Comparison of ENCODE assay signal across 13 cellular contexts in the genomic region with DNA sequence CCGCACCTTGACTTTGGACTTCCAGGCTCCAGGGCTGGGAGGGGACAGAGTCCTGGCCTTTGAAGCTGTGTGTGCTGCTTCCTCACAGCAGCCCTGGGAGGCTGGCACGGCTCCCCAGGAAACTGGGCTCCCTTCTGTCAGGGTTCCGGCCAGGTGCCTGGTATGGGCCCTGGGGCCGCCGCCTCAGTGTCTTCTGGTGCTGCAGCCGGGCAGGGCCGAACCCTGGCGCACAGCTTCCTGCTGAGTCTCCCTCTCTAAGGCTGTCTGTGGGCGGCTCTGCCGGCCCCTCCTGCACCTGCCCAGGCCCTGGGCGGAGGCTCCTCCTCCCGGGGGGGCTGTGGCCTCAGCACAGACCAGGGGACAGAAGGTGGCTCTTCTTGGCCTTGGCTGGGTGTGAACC. TPM values are rescaled to one million over a fixed set of nuclear protein-coding genes. Genes with fewer than 3 reads are reported as not detected.
A peak's percentile ranks its signal among the peaks of the same experiment; 100 is the strongest.
DNase-seq lines count a peak whose midpoint lies in the region; ATAC-seq, FAIRE-seq and TF ChIP-seq lines count a peak whose summit lies in the region.
"Had no signal": no experiment of that assay in that cellular context is flagged by ENCODE, and none has a peak within 500 bp of the region (broad histone marks: within the 10 kb centered on the region; RNA-seq: fewer than 3 reads in every experiment).

No MANE protein-coding gene starts in this region.

- DNase-seq in NCI-H1417 (lab: John Stamatoyannopoulos, UW) (peak in 2 of 3 experiments; percentile 75 to 78), NCI-H1417 treated with DMSO at 0.1 percent for 48 hours (lab: John Stamatoyannopoulos, UW) (no peak), NCI-H146 (lab: John Stamatoyannopoulos, UW) (peak; percentile 65), GM12892 (ENCODE audit: insufficient read length) (no peak), sciatic nerve (ENCODE audit: low spot score) (no peak)
- DNase-seq in effector memory CD8-positive, alpha-beta T cell: no peak
- DNase-seq: brain microvascular endothelial cell; NCI-H1092 treated with DMSO at 0.1 percent for 48 hours; PC-3; stimulated activated naive CD4-positive, alpha-beta T cell had no signal

- no peaks in the 10 kb centered on the region for H3K27me3 Mint-ChIP-seq in effector memory CD8-positive, alpha-beta T cell

- H3K4me3 Mint-ChIP-seq in effector memory CD8-positive, alpha-beta T cell: no peak overlapping the region

- FAIRE-seq in GM12892 (lab: Jason Lieb, UNC): no peak

- no peak for ATAC-seq in effector memory CD8-positive, alpha-beta T cell (replicated peaks)
- ATAC-seq in GM19452 (IDR thresholded peaks at IDR 0.05; ENCODE audit: unreplicated experiment) (no peak), sciatic nerve (no peak)
- ATAC-seq: PC-3 had no signal

- no peak for TF ChIP-seq POLR2A in GM12892 (IDR thresholded peaks at IDR 0.05; ENCODE audit: low read depth, low read length)

- peaks cover 33% of the 10 kb centered on the region for H3K36me3 Mint-ChIP-seq in effector memory CD8-positive, alpha-beta T cell (ENCODE audit: insufficient read depth)

- peaks cover 13 to 15% of the 10 kb centered on the region in 2 donors for H3K4me1 Mint-ChIP-seq in effector memory CD8-positive, alpha-beta T cell (ENCODE audit: low read depth in 2 of 2)

- H3K27ac ChIP-seq in skin epidermis: peak overlapping the region in 13 of 21 experiments; percentile 19 to 100 (median 70)
- H3K27ac ChIP-seq: 22Rv1, brain microvascular endothelial cell had no signal

- no peaks in the 10 kb centered on the region for H3K9me3 Mint-ChIP-seq in effector memory CD8-positive, alpha-beta T cell

- peak overlapping the region; percentile 19 to 83 for H3K27ac Mint-ChIP-seq in effector memory CD8-positive, alpha-beta T cell

- intact Hi-C loops in sciatic nerve (cut with DNase I): no loop called here

- no peak overlapping the region for H3K4me3 ChIP-seq in skin epidermis

RNA-seq across cellular contexts. Expression of a gene that starts 32.4 kb away (rescaled TPM):
- 359 TPM for polyA plus RNA-seq in GM12892 (2012; ENCODE audit: missing spikeins)
- 239 TPM for total RNA-seq in sciatic nerve

RNA-seq across cellular contexts. Expression of a gene that starts 37.9 kb away (rescaled TPM):
- polyA plus RNA-seq in GM12892 (2012; ENCODE audit: missing spikeins): 6.4 TPM
- total RNA-seq in sciatic nerve: 131 TPM

RNA-seq across cellular contexts. Expression of a gene that starts 41.0 kb away (rescaled TPM):
- polyA plus RNA-seq in GM12892 (2012; ENCODE audit: missing spikeins): 87.9 TPM
- 99.8 TPM for total RNA-seq in sciatic nerve

Comparison
In these comparisons a context has a peak if more than half of its experiments do, and no peak if none do; other contexts are left out.
1. DNase-seq: peak in NCI-H1417 (2 of 3) and NCI-H146 (single experiment); none in NCI-H1417 treated with DMSO at 0.1 percent for 48 hours (single experiment), effector memory CD8-positive, alpha-beta T cell (0 of 3), GM12892 (single experiment) and sciatic nerve (single experiment).